20 cellular contexts compared by ENCODE assay signal in the genomic region with DNA sequence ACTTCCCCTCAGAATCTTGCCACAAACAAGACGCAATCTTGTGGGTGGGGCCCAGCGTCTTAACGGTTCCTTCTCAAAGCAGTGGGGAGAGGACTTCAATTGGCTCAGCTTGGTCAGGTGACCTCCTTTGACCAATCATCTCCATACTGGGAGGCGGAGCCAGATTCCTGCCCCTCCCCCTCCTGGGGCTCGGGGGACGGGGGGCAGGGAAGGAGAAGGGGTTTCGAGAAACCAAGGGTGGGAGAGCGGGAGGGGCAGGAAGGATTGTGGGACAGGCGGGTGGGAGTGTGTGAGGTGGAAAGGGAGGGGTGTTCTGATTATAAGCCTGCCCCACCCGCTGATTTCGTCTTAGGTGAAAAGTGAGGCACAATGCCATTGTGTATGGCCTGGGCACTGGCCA. TPM values are rescaled to one million over a fixed set of nuclear protein-coding genes. Genes with fewer than 3 reads are reported as not detected.
"Had no signal": no experiment of that assay in that cellular context is flagged by ENCODE, and none has a peak within 500 bp of the region (broad histone marks: within the 10 kb centered on the region; RNA-seq: fewer than 3 reads in every experiment).

Gene NXF2B (minus strand): TSS at position 101 of the 400 bp plus-strand sequence. CDS start 59,972 bp downstream, outside the sequence.

RNA-seq across cellular contexts. Expression of gene NXF2B, which starts in this region (rescaled TPM):
- total RNA-seq: activated naive CD4-positive, alpha-beta T cell treated with anti-CD3 and anti-CD28 coated beads for 36 hours; activated naive CD4-positive, alpha-beta T cell treated with anti-CD3 and anti-CD28 coated beads, Interleukin-2, amount 50 U/mL, for 72 hours; activated naive CD8-positive, alpha-beta T cell treated with anti-CD3 and anti-CD28 coated beads for 36 hours; activated naive CD8-positive, alpha-beta T cell treated with anti-CD3 and anti-CD28 coated beads, Interleukin-2, amount 10 ng/mL, durations not matched to agents 7 days and 5 days; activated T-cell treated with anti-CD3 and anti-CD28 coated beads, Interleukin-2, amount 50 U/mL, for 4 hours; activated T-cell treated with anti-CD3 and anti-CD28 coated beads, Interleukin-2, amount 50 U/mL, for 72 hours; activated T-helper 1 cell treated with anti-CD3 and anti-CD28 coated beads, Interleukin-12 subunit alpha, Interleukin-12 subunit beta, Interleukin-2, Interleukin-4 antibody, amounts not matched to agents 30 ng/mL and 10 ng/mL and 1 ng/mL, durations not matched to agents 14 hours and 24 hours and 36 hours; activated T-helper 17 cell treated with anti-CD3 and anti-CD28 coated beads, Interleukin-2, amount 50 U/mL, for 72 hours; activated T-helper 2 cell treated with anti-CD3 and anti-CD28 coated beads, Interferon-gamma antibody, Interleukin-2, Interleukin-4, amounts not matched to agents 10 μg/mL and 5 μg/mL and 100 μg/mL, durations not matched to agents 14 hours and 24 hours and 36 hours; adrenal gland; aorta; ascending aorta; astrocyte; body of pancreas; breast epithelium; bronchial epithelial cell; cardiac muscle cell; cardiac septum; chondrocyte had no signal
- polyA plus RNA-seq: adipose tissue, aorta had no signal
